ENCODE assay signal across 8 cellular contexts in genomic region chr6:142856857-142857608, GRCh38.
DNase-seq lines count a peak whose midpoint lies in the region; ATAC-seq and TF ChIP-seq lines count a peak whose summit lies in the region.

No MANE protein-coding gene starts in this region.

- peak overlapping the region; percentile 86 for H3K27ac ChIP-seq in thymus (ENCODE audit: low read depth)
- no peak overlapping the region for H3K27ac ChIP-seq in coronary artery

- no peaks in the 10 kb centered on the region for H3K9me3 Mint-ChIP-seq in activated CD8-positive, alpha-beta memory T cell treated with anti-CD3 and anti-CD28 coated beads, Interleukin-2, amount 10 ng/mL, durations not matched to agents 7 days and 5 days (ENCODE audit: low read depth)
- no peaks in the 10 kb centered on the region for H3K9me3 Mint-ChIP-seq in activated naive CD8-positive, alpha-beta T cell treated with anti-CD3 and anti-CD28 coated beads, Interleukin-2, amount 10 ng/mL, durations not matched to agents 7 days and 5 days

- WGBS in thymus: 39% methylated on average over 12 of the region's 12 CpGs

- ATAC-seq in activated CD8-positive, alpha-beta memory T cell treated with anti-CD3 and anti-CD28 coated beads, Interleukin-2, amount 10 ng/mL, durations not matched to agents 7 days and 5 days: peak; percentile 65
- ATAC-seq in HG03139 (IDR thresholded peaks at IDR 0.05; ENCODE audit: unreplicated experiment): peak; percentile 67
- peak; percentile 57 for ATAC-seq in activated naive CD8-positive, alpha-beta T cell treated with anti-CD3 and anti-CD28 coated beads, Interleukin-2, amount 10 ng/mL, durations not matched to agents 7 days and 5 days (ENCODE audit: low read depth)

- H3K4me3 ChIP-seq in thymus (ENCODE audit: low read length) (no peak overlapping the region), coronary artery (no peak overlapping the region)

- peak overlapping the region; percentile 96 for H3K27ac Mint-ChIP-seq in activated CD8-positive, alpha-beta memory T cell treated with anti-CD3 and anti-CD28 coated beads, Interleukin-2, amount 10 ng/mL, durations not matched to agents 7 days and 5 days
- H3K27ac Mint-ChIP-seq in activated naive CD8-positive, alpha-beta T cell treated with anti-CD3 and anti-CD28 coated beads, Interleukin-2, amount 10 ng/mL, durations not matched to agents 7 days and 5 days: peak overlapping the region; percentile 95

- H3K9me3 ChIP-seq in thymus (ENCODE audit: control insufficient read depth): no peaks in the 10 kb centered on the region

- peak overlapping the region; percentile 71 for H3K4me3 Mint-ChIP-seq in activated CD8-positive, alpha-beta memory T cell treated with anti-CD3 and anti-CD28 coated beads, Interleukin-2, amount 10 ng/mL, durations not matched to agents 7 days and 5 days
- H3K4me3 Mint-ChIP-seq in activated naive CD8-positive, alpha-beta T cell treated with anti-CD3 and anti-CD28 coated beads, Interleukin-2, amount 10 ng/mL, durations not matched to agents 7 days and 5 days: peak overlapping the region; percentile 82

- H3K4me1 Mint-ChIP-seq in activated CD8-positive, alpha-beta memory T cell treated with anti-CD3 and anti-CD28 coated beads, Interleukin-2, amount 10 ng/mL, durations not matched to agents 7 days and 5 days: peaks cover 77% of the 10 kb centered on the region
- H3K4me1 Mint-ChIP-seq in activated naive CD8-positive, alpha-beta T cell treated with anti-CD3 and anti-CD28 coated beads, Interleukin-2, amount 10 ng/mL, durations not matched to agents 7 days and 5 days: peaks cover 69% of the 10 kb centered on the region

- H3K36me3 Mint-ChIP-seq in activated CD8-positive, alpha-beta memory T cell treated with anti-CD3 and anti-CD28 coated beads, Interleukin-2, amount 10 ng/mL, durations not matched to agents 7 days and 5 days: peaks cover 13% of the 10 kb centered on the region
- H3K36me3 Mint-ChIP-seq in activated naive CD8-positive, alpha-beta T cell treated with anti-CD3 and anti-CD28 coated beads, Interleukin-2, amount 10 ng/mL, durations not matched to agents 7 days and 5 days: peaks cover 5% of the 10 kb centered on the region

- H3K4me1 ChIP-seq in thymus (ENCODE audit: control insufficient read depth, insufficient read depth, low read length): peaks cover 40% of the 10 kb centered on the region

- H3K36me3 ChIP-seq in thymus (ENCODE audit: control insufficient read depth, insufficient read depth): peaks cover 3% of the 10 kb centered on the region

- no peaks in the 10 kb centered on the region for H3K27me3 ChIP-seq in thymus (ENCODE audit: control insufficient read depth, insufficient read depth)

- no peaks in the 10 kb centered on the region for H3K27me3 Mint-ChIP-seq in activated CD8-positive, alpha-beta memory T cell treated with anti-CD3 and anti-CD28 coated beads, Interleukin-2, amount 10 ng/mL, durations not matched to agents 7 days and 5 days
- no peaks in the 10 kb centered on the region for H3K27me3 Mint-ChIP-seq in activated naive CD8-positive, alpha-beta T cell treated with anti-CD3 and anti-CD28 coated beads, Interleukin-2, amount 10 ng/mL, durations not matched to agents 7 days and 5 days

- POLR2A ChIA-PET in activated naive CD8-positive, alpha-beta T cell treated with anti-CD3 and anti-CD28 coated beads, Interleukin-2, amount 10 ng/mL, durations not matched to agents 7 days and 5 days (lab: Charles Lee): interaction anchor here (0.6 to 6.0 kb wide), 8 partner anchors 13 to 90 kb away, joined by 3 to 49 read pairs (median 8); no protein-coding TSS in a partner anchor

- CTCF ChIA-PET in activated CD8-positive, alpha-beta memory T cell treated with anti-CD3 and anti-CD28 coated beads, Interleukin-2, amount 10 ng/mL, durations not matched to agents 7 days and 5 days (lab: Charles Lee): interaction anchor here (0.7 to 1.9 kb wide), 9 partner anchors 15 to 90 kb away, joined by 3 to 5 read pairs (median 3); no protein-coding TSS in a partner anchor

- peak; percentile 86 for DNase-seq in activated CD8-positive, alpha-beta memory T cell treated with anti-CD3 and anti-CD28 coated beads, Interleukin-2, amount 10 ng/mL, durations not matched to agents 7 days and 5 days
- no peak for DNase-seq in activated CD8-positive, alpha-beta memory T cell treated with anti-CD3 and anti-CD28 coated beads for 24 hours
- peak; percentile 55 for DNase-seq in activated naive CD8-positive, alpha-beta T cell treated with anti-CD3 and anti-CD28 coated beads, Interleukin-2, amount 10 ng/mL, durations not matched to agents 7 days and 5 days
- DNase-seq in NCI-H1092 (lab: John Stamatoyannopoulos, UW) (no peak), coronary artery (ENCODE audit: low spot score) (no peak), NCI-H1092 treated with DMSO at 0.1 percent for 48 hours (lab: John Stamatoyannopoulos, UW) (no peak)

- TF ChIP-seq CTCF in coronary artery (IDR thresholded peaks at IDR 0.05): no peak

Comparison
In these comparisons a context has a peak if more than half of its experiments do, and no peak if none do; other contexts are left out.
1. DNase-seq: peak in activated CD8-positive, alpha-beta memory T cell treated with anti-CD3 and anti-CD28 coated beads, Interleukin-2, amount 10 ng/mL, durations not matched to agents 7 days and 5 days (single experiment) and activated naive CD8-positive, alpha-beta T cell treated with anti-CD3 and anti-CD28 coated beads, Interleukin-2, amount 10 ng/mL, durations not matched to agents 7 days and 5 days (single experiment); none in activated CD8-positive, alpha-beta memory T cell treated with anti-CD3 and anti-CD28 coated beads for 24 hours (single experiment), NCI-H1092 (single experiment), coronary artery (single experiment) and NCI-H1092 treated with DMSO at 0.1 percent for 48 hours (single experiment).
2. Peak in every context shown above with its lines, with median percentiles within 50 percentile points of each other: ATAC-seq.